Comparison of ENCODE assay signal across 22 cellular contexts in the genomic region with DNA sequence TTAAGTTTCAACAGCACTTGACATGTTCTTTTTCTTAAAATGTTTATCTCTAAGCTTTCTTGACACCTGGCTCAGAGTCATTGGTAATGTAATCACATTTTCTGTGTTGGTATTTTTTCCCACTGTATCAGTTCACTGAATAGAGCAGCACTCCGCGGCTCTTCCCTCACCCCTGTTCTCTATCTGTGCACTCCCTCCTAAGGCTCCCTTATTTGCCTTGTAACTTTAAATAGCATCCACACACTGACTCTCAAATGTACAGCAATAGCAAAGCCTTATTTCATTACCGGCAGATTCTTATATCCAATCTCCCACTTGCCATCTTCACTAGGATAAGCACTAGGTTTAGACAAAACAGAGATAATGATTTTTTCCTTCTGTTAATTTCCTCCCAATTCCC.
"Had no signal": no experiment of that assay in that cellular context is flagged by ENCODE, and none has a peak within 500 bp of the region (broad histone marks: within the 10 kb centered on the region; RNA-seq: fewer than 3 reads in every experiment).

No MANE protein-coding gene starts in this region.

- H3K27ac ChIP-seq: RWPE1, SJCRH30 had no signal

- H3K4me3 ChIP-seq: SJCRH30 had no signal

- DNase-seq: KBM-7, MV-4-11, NCI-H1048, NCI-H1105, NCI-H1417, NCI-H1436 treated with DMSO at 0.1 percent for 48 hours, NCI-H1694, NCI-H187 treated with DMSO at 0.1 percent for 48 hours, NCI-H2081, NCI-H2107, NCI-H2227 treated with DMSO at 0.1 percent for 48 hours, NCI-H446, NCI-H510A, NCI-H524 treated with DMSO at 0.1 percent for 48 hours, NCI-H69, NCI-H774, PC-3, SHP77 treated with DMSO at 0.1 percent for 48 hours, SJCRH30 had no signal

- H3K9me3 ChIP-seq: SJCRH30 had no signal

- ATAC-seq: Panc1, PC-3, SK-N-SH treated with all-trans-retinoic acid at 6 μM for 48 hours had no signal

- H3K36me3 ChIP-seq: SJCRH30 had no signal

- H3K27me3 ChIP-seq: SJCRH30 had no signal
